8 cellular contexts compared by ENCODE assay signal in the genomic region with DNA sequence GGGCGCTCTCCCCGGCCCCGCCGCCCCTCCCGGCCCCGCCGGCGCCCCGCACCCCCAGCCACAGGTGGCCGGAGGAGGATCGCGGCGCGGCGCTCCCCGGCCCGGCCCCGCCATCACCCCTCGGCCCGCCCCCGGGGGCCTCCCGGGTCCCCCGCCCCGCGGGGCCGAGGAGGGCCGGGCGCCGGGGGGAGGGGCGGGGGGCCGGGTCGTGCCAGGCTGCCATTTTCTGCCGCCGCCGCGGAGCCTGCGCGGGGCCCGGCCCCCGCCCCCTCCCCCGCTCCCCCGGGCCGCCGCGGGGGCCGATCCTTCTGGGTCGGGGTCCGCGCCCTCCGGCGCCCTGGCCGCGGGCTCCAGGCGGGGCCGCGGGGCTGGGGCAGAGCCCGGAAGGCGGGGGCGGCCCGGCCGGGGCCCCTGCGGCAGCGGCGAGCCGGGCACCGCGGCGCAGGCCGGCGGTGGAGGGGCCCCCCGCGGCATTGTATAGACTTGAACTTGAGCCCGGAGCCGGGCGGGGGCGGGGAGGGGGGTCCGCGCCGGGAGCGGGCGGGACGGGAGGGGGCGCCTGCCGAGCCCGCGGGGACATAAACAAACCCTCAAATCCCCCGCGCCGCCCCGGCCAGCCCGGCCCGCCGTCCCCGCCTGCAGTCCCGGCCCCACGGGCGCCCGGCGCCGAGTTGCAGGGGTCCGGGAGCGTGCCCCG. TPM values are rescaled to one million over a fixed set of nuclear protein-coding genes. Genes with fewer than 3 reads are reported as not detected.
A peak's percentile ranks its signal among the peaks of the same experiment; 100 is the strongest.
DNase-seq lines count a peak whose midpoint lies in the region; ATAC-seq and TF ChIP-seq lines count a peak whose summit lies in the region.

No MANE protein-coding gene starts in this region.

- peak overlapping the region; percentile 65 for H3K4me3 ChIP-seq in SJCRH30
- peak overlapping the region; percentile 65 to 90 for H3K4me3 ChIP-seq in esophagus (ENCODE audit: low read depth in 1 of 2, low read length in 2 of 2)
- peak overlapping the region; percentile 62 to 89 (median 76) for H3K4me3 ChIP-seq in sigmoid colon

- H3K9me3 ChIP-seq in SJCRH30 (replicated peaks): no peaks in the 10 kb centered on the region
- H3K9me3 ChIP-seq in esophagus (ENCODE audit: control insufficient read depth in 2 of 2, insufficient read depth in 1 of 2, low read depth in 1 of 2, low read length in 1 of 2): no peaks in the 10 kb centered on the region
- no peaks in the 10 kb centered on the region for H3K9me3 ChIP-seq in sigmoid colon

- TF ChIP-seq EP300 in sigmoid colon (IDR thresholded peaks at IDR 0.05): no peak

- TF ChIP-seq POLR2A in sigmoid colon (IDR thresholded peaks at IDR 0.05): no peak

- H3K4me1 ChIP-seq in SJCRH30: peaks cover 10% of the 10 kb centered on the region; the same call in 1 of the 2 replicates
- peaks cover 2 to 11% of the 10 kb centered on the region in 2 donors for H3K4me1 ChIP-seq in esophagus (ENCODE audit: control insufficient read depth in 2 of 2, insufficient read depth in 2 of 2, low read length in 1 of 2)
- H3K4me1 ChIP-seq in sigmoid colon: peaks cover 0 to 50% (median 43%) of the 10 kb centered on the region in 4 donors

- H3K36me3 ChIP-seq in SJCRH30 (peaks cover 2% of the 10 kb centered on the region; the same call in 1 of the 2 replicates), esophagus (ENCODE audit: control insufficient read depth in 2 of 2, insufficient read depth in 2 of 2, low read length in 1 of 2) (peaks cover 0 to 2% of the 10 kb centered on the region in 2 donors), sigmoid colon (no peaks in the 10 kb centered on the region)

- H3K27me3 ChIP-seq in SJCRH30 (no peaks in the 10 kb centered on the region), esophagus (ENCODE audit: control insufficient read depth in 1 of 2, insufficient read depth in 2 of 2, low read length in 2 of 2) (no peaks in the 10 kb centered on the region), sigmoid colon (no peaks in the 10 kb centered on the region)

- intact Hi-C loops in sigmoid colon (cut with DNase I): loop anchor here (5.0 kb wide), 1 partner anchor 34 kb away; no protein-coding TSS in a partner anchor

- WGBS in esophagus, 2 donors: 0 to 1% methylated on average over 13 to 103 of the region's 103 CpGs
- 1% methylated on average over 103 of the region's 103 CpGs for WGBS in sigmoid colon, 2 donors

- peak; percentile 30 for ATAC-seq in HG02642 (IDR thresholded peaks at IDR 0.05; ENCODE audit: poor library complexity, unreplicated experiment)

- peak; percentile 46 for DNase-seq in stimulated activated CD4-positive, alpha-beta T cell treated with anti-CD3 and anti-CD28 coated beads, Interleukin-15, amount 100 ng/mL, for 24 hours
- no peak for DNase-seq in stimulated activated CD4-positive, alpha-beta T cell treated with anti-CD3 and anti-CD28 coated beads, Interleukin-1b, Interleukin-23, amount 100 ng/mL, for 48 hours
- DNase-seq in SJCRH30 (peak; percentile 47 to 60), sigmoid colon (no peak), SKM-1 (lab: John Stamatoyannopoulos, UW; ENCODE audit: unreplicated experiment) (no peak), Ammon's horn (ENCODE audit: low spot score) (no peak)

- TF ChIP-seq CTCF in sigmoid colon (IDR thresholded peaks at IDR 0.05): no peak

- H3K27ac ChIP-seq in SJCRH30: no peak overlapping the region
- H3K27ac ChIP-seq in esophagus (ENCODE audit: low read depth in 2 of 2, low read length in 1 of 2): peak overlapping the region; percentile 54 to 59
- H3K27ac ChIP-seq in sigmoid colon: peak overlapping the region; percentile 87 to 93 (median 92)

RNA-seq across cellular contexts. Expression of gene DNMT3A, which starts 0.5 kb away (rescaled TPM):
- 26.1 and 32.8 TPM in 2 replicates for total RNA-seq in SJCRH30 (2014; rRNA removed; shearing (Covaris generic))
- polyA plus RNA-seq in esophagus (1 to 10 TPM; 5.0 to 7.3 TPM), sigmoid colon (10 to 100 TPM in 1 of 3 donors, 1 to 10 TPM in 2; 4.4 to 21.1 (median 4.8) TPM)
- total RNA-seq in sigmoid colon: 10 to 100 TPM; 16.4 to 30.2 (median 18.3) TPM

Comparison
In these comparisons a context has a peak if more than half of its experiments do, and no peak if none do; other contexts are left out.
1. DNase-seq: peak in stimulated activated CD4-positive, alpha-beta T cell treated with anti-CD3 and anti-CD28 coated beads, Interleukin-15, amount 100 ng/mL, for 24 hours (single experiment) and SJCRH30 (2 of 2); none in stimulated activated CD4-positive, alpha-beta T cell treated with anti-CD3 and anti-CD28 coated beads, Interleukin-1b, Interleukin-23, amount 100 ng/mL, for 48 hours (single experiment), sigmoid colon (single experiment), SKM-1 (single experiment) and Ammon's horn (single experiment).
2. Peak in every context shown above with its lines, with median percentiles within 50 percentile points of each other: H3K4me3 ChIP-seq.